ENCODE assay signal across 28 cellular contexts in the genomic region with DNA sequence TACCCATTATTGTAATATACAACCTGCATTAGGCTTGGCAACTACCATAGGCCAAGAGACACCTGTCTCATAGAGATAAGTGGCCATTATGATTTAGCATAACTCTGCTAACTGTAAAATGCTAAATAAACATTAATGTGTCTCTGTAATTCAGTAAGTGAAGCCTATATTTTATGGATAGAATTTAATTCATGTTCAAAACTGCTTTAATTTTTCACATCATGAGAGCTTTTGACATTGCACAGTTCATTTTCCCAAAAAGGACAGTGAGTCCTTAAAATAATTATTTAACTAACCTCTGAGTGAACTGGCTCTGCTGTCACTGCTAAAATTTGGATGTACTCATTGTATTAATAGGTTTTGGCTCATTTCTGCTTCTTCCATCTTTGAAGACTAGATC.
"Had no signal": no experiment of that assay in that cellular context is flagged by ENCODE, and none has a peak within 500 bp of the region (broad histone marks: within the 10 kb centered on the region; RNA-seq: fewer than 3 reads in every experiment).

No MANE protein-coding gene starts in this region.

- H3K9me3 ChIP-seq: heart left ventricle, psoas muscle, right atrium auricular region, suprapubic skin, tibial artery had no signal

- H3K9ac ChIP-seq: neural progenitor cell, parathyroid adenoma had no signal

- H3K36me3 ChIP-seq: brain microvascular endothelial cell, heart left ventricle, neural progenitor cell, right atrium auricular region, suprapubic skin, tibial artery had no signal

- ATAC-seq: effector memory CD8-positive, alpha-beta T cell; heart left ventricle; left colon; naive thymus-derived CD8-positive, alpha-beta T cell; psoas muscle had no signal

- H3K4me3 ChIP-seq: coronary artery, heart left ventricle, neural progenitor cell, psoas muscle, right atrium auricular region, suprapubic skin, tibial artery had no signal

- DNase-seq: activated CD4-positive, alpha-beta memory T cell treated with anti-CD3 and anti-CD28 coated beads for 36 hours; activated CD4-positive, alpha-beta T cell treated with anti-CD3 and anti-CD28 coated beads, Interleukin-2, amount 10 ng/mL, durations not matched to agents 24 days and 14 days; activated CD4-positive, CD25-positive, alpha-beta regulatory T cell treated with anti-CD3 and anti-CD28 coated beads, Interleukin-2, amount 50 U/mL, for 72 hours; activated CD8-positive, alpha-beta memory T cell treated with anti-CD3 and anti-CD28 coated beads, Interleukin-2, amount 50 U/mL, for 48 hours; activated gamma-delta T cell; activated naive CD4-positive, alpha-beta T cell treated with anti-CD3 and anti-CD28 coated beads, Interleukin-2, amount 10 ng/mL, durations not matched to agents 7 days and 5 days; activated naive CD8-positive, alpha-beta T cell treated with anti-CD3 and anti-CD28 coated beads, Interleukin-2, amount 10 ng/mL, durations not matched to agents 7 days and 5 days; activated T-cell treated with anti-CD3 and anti-CD28 coated beads, Interleukin-2, amount 50 U/mL, for 24 hours; amniotic stem cell; brain microvascular endothelial cell; effector memory CD8-positive, alpha-beta T cell; erythroblast; heart left ventricle; hypothalamus; immature natural killer cell; kidney; left colon; naive thymus-derived CD8-positive, alpha-beta T cell; occipital lobe; psoas muscle; stimulated activated naive CD4-positive, alpha-beta T cell; T-helper 9 cell; tibial artery had no signal

- H2AFZ ChIP-seq: neural progenitor cell, parathyroid adenoma had no signal

- H3K4me2 ChIP-seq: neural progenitor cell had no signal

- H3K79me2 ChIP-seq: parathyroid adenoma had no signal

- H3K27ac ChIP-seq: brain microvascular endothelial cell, coronary artery, neural progenitor cell, parathyroid adenoma, psoas muscle, right atrium auricular region, suprapubic skin, tibial artery had no signal

- H3K4me1 ChIP-seq: neural progenitor cell, psoas muscle, suprapubic skin, tibial artery had no signal

- H3K27me3 ChIP-seq: brain microvascular endothelial cell, heart left ventricle, neural progenitor cell, right atrium auricular region, suprapubic skin, tibial artery had no signal
